ENCODE assay signal across 8 cellular contexts in genomic region chr10:110867011-110867806, GRCh38. TPM values are rescaled to one million over a fixed set of nuclear protein-coding genes. Genes with fewer than 3 reads are reported as not detected.
A peak's percentile ranks its signal among the peaks of the same experiment; 100 is the strongest.
DNase-seq lines count a peak whose midpoint lies in the region; ATAC-seq and TF ChIP-seq lines count a peak whose summit lies in the region.
"Not testable (repeated sequence)": the region's sequence is repeated elsewhere in the genome, so short reads cannot be mapped to it uniquely, and the experiment has no call there.

No MANE protein-coding gene starts in this region.

- not testable (repeated sequence) for TF ChIP-seq POLR2A in GM18505 (IDR thresholded peaks at IDR 0.05; ENCODE audit: borderline replicate concordance, extremely low read depth, insufficient read depth, insufficient read length)

- TF ChIP-seq CTCF in natural killer cell (IDR thresholded peaks at IDR 0.05); type B pancreatic cell (conservative IDR thresholded peaks at IDR 0.05): not testable (repeated sequence)

- DNase-seq in MV-4-11 (lab: John Stamatoyannopoulos, UW): peak; percentile 91
- not testable (repeated sequence) for DNase-seq in activated CD4-positive, alpha-beta T cell treated with anti-CD3 and anti-CD28 coated beads, Interleukin-2, amount 10 ng/mL, durations not matched to agents 7 days and 5 days; natural killer cell; type B pancreatic cell (ENCODE audit: extremely low spot score, unreplicated experiment)

- H3K27ac Mint-ChIP-seq in activated CD4-positive, alpha-beta T cell treated with anti-CD3 and anti-CD28 coated beads, Interleukin-2, amount 10 ng/mL, durations not matched to agents 7 days and 5 days: peak overlapping the region; percentile 96
- H3K27ac Mint-ChIP-seq in dendritic cell treated with granulocyte-macrophage colony-stimulating factor and Interleukin-4, amounts not matched to agents 40 ng/mL and 50 ng/mL, for 4 days: peak overlapping the region; percentile 99
- H3K27ac Mint-ChIP-seq in natural killer cell (peak overlapping the region; percentile 96 to 98), type B pancreatic cell (peak overlapping the region; percentile 72)

- H3K4me1 Mint-ChIP-seq in activated CD4-positive, alpha-beta T cell treated with anti-CD3 and anti-CD28 coated beads, Interleukin-2, amount 10 ng/mL, durations not matched to agents 7 days and 5 days: peaks cover 95% of the 10 kb centered on the region
- peaks cover 79% of the 10 kb centered on the region for H3K4me1 Mint-ChIP-seq in dendritic cell treated with granulocyte-macrophage colony-stimulating factor and Interleukin-4, amounts not matched to agents 40 ng/mL and 50 ng/mL, for 4 days (ENCODE audit: low read depth)
- H3K4me1 Mint-ChIP-seq in natural killer cell (peaks cover 94 to 96% of the 10 kb centered on the region in 2 donors), type B pancreatic cell (ENCODE audit: unreplicated experiment) (peaks cover 56% of the 10 kb centered on the region)

- ATAC-seq in GM18505 (IDR thresholded peaks at IDR 0.05; ENCODE audit: unreplicated experiment): peak; percentile 24
- peak; percentile 30 for ATAC-seq in GM21447 (IDR thresholded peaks at IDR 0.05; ENCODE audit: unreplicated experiment)
- ATAC-seq in HG03064 (IDR thresholded peaks at IDR 0.05; ENCODE audit: low read depth, unreplicated experiment): peak; percentile 24
- not testable (repeated sequence) for ATAC-seq in natural killer cell

- not testable (repeated sequence) for H3K27me3 Mint-ChIP-seq in activated CD4-positive, alpha-beta T cell treated with anti-CD3 and anti-CD28 coated beads, Interleukin-2, amount 10 ng/mL, durations not matched to agents 7 days and 5 days; dendritic cell treated with granulocyte-macrophage colony-stimulating factor and Interleukin-4, amounts not matched to agents 40 ng/mL and 50 ng/mL, for 4 days; natural killer cell (ENCODE audit: low read depth in 2 of 2); type B pancreatic cell

- intact Hi-C loops in dendritic cell treated with granulocyte-macrophage colony-stimulating factor and Interleukin-4, amounts not matched to agents 40 ng/mL and 50 ng/mL, for 4 days (cut with micrococcal nuclease): loop anchor here (5.0 kb wide), 1 partner anchor 370 kb away; the partner anchor contains the start of gene DUSP5
- intact Hi-C loops in natural killer cell (cut with micrococcal nuclease): not testable (repeated sequence)

- H3K4me3 Mint-ChIP-seq in activated CD4-positive, alpha-beta T cell treated with anti-CD3 and anti-CD28 coated beads, Interleukin-2, amount 10 ng/mL, durations not matched to agents 7 days and 5 days; type B pancreatic cell: not testable (repeated sequence)
- peak overlapping the region; percentile 9 for H3K4me3 Mint-ChIP-seq in dendritic cell treated with granulocyte-macrophage colony-stimulating factor and Interleukin-4, amounts not matched to agents 40 ng/mL and 50 ng/mL, for 4 days
- H3K4me3 Mint-ChIP-seq in natural killer cell: peak overlapping the region; percentile 97

- CTCF ChIA-PET in activated CD4-positive, alpha-beta T cell treated with anti-CD3 and anti-CD28 coated beads, Interleukin-2, amount 10 ng/mL, durations not matched to agents 7 days and 5 days (lab: Charles Lee): interaction anchor here (0.8 to 2.7 kb wide), 7 partner anchors 9 to 121 kb away, joined by 3 to 15 read pairs (median 3); no protein-coding TSS in a partner anchor

- H3K9me3 Mint-ChIP-seq in activated CD4-positive, alpha-beta T cell treated with anti-CD3 and anti-CD28 coated beads, Interleukin-2, amount 10 ng/mL, durations not matched to agents 7 days and 5 days; dendritic cell treated with granulocyte-macrophage colony-stimulating factor and Interleukin-4, amounts not matched to agents 40 ng/mL and 50 ng/mL, for 4 days; natural killer cell; type B pancreatic cell: not testable (repeated sequence)

- H3K36me3 Mint-ChIP-seq in activated CD4-positive, alpha-beta T cell treated with anti-CD3 and anti-CD28 coated beads, Interleukin-2, amount 10 ng/mL, durations not matched to agents 7 days and 5 days (ENCODE audit: low read depth): peaks cover 15% of the 10 kb centered on the region
- H3K36me3 Mint-ChIP-seq in dendritic cell treated with granulocyte-macrophage colony-stimulating factor and Interleukin-4, amounts not matched to agents 40 ng/mL and 50 ng/mL, for 4 days (ENCODE audit: low read depth): peaks cover 17% of the 10 kb centered on the region
- not testable (repeated sequence) for H3K36me3 Mint-ChIP-seq in natural killer cell, type B pancreatic cell

- POLR2A ChIA-PET in activated CD4-positive, alpha-beta T cell treated with anti-CD3 and anti-CD28 coated beads, Interleukin-2, amount 10 ng/mL, durations not matched to agents 7 days and 5 days (lab: Charles Lee): not testable (repeated sequence)

RNA-seq across cellular contexts. Expression of gene PDCD4, which starts 4.5 kb away (rescaled TPM):
- total RNA-seq in activated CD4-positive, alpha-beta T cell treated with anti-CD3 and anti-CD28 coated beads, Interleukin-2, amount 10 ng/mL, durations not matched to agents 7 days and 5 days: 10 to 100 TPM; 63.8 to 81.0 TPM
- 100 to 1,000 TPM; 199 to 241 (median 222) TPM for total RNA-seq in natural killer cell
- 122 and 145 TPM in 2 replicates for total RNA-seq in type B pancreatic cell (ENCODE audit: low replicate concordance)

RNA-seq across cellular contexts. Expression of gene BBIP1, which starts 51.8 kb away (rescaled TPM):
- total RNA-seq in activated CD4-positive, alpha-beta T cell treated with anti-CD3 and anti-CD28 coated beads, Interleukin-2, amount 10 ng/mL, durations not matched to agents 7 days and 5 days: 10 to 100 TPM; 19.1 to 24.2 TPM
- total RNA-seq in natural killer cell: 10 to 100 TPM; 27.2 to 58.6 (median 27.7) TPM
- total RNA-seq in type B pancreatic cell (ENCODE audit: low replicate concordance): 15.8 and 24.8 TPM in 2 replicates

RNA-seq across cellular contexts. Expression of gene SHOC2, which starts 52.2 kb away (rescaled TPM):
- 10 to 100 TPM; 43.0 to 47.8 TPM for total RNA-seq in activated CD4-positive, alpha-beta T cell treated with anti-CD3 and anti-CD28 coated beads, Interleukin-2, amount 10 ng/mL, durations not matched to agents 7 days and 5 days
- total RNA-seq in natural killer cell: 10 to 100 TPM; 81.8 to 87.6 (median 85.7) TPM
- total RNA-seq in type B pancreatic cell (ENCODE audit: low replicate concordance): 38.7 and 44.3 TPM in 2 replicates
